7 cellular contexts compared by ENCODE assay signal in the genomic region with DNA sequence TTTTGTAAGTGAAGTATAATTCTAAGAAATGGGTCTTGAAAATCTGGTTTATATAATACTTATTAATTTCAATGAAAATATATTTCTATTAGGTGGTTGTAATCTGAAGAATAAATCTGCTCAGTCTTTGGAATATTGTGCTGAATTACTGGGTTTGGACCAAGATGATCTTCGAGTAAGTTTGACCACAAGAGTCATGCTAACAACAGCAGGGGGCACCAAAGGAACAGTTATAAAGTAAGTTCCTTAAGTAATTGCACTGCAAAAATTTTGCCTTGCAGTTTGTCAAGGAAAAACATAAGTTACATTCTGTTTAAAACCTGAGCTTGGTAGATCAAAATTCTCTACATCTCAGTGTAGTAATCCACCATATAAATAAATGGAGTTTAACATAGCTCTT.
DNase-seq lines count a peak whose midpoint lies in the region; ATAC-seq, FAIRE-seq and TF ChIP-seq lines count a peak whose summit lies in the region.

No MANE protein-coding gene starts in this region.

- peak; percentile 76 for FAIRE-seq in GM18507 (lab: Jason Lieb, UNC)

- peak; percentile 25 for DNase-seq in COLO829 (ENCODE audit: low spot score)
- no peak for DNase-seq in GM18507 (ENCODE audit: extremely low spot score, insufficient read length, low read depth)
- peak; percentile 64 for DNase-seq in NCI-H69 (lab: John Stamatoyannopoulos, UW)
- DNase-seq in cardiac fibroblast (ENCODE audit: low read depth in 2 of 2), result peak; percentile 83 to 85
- peak; percentile 77 for DNase-seq in midbrain (lab: John Stamatoyannopoulos, UW)
- no peak for DNase-seq in NCI-H128 (lab: John Stamatoyannopoulos, UW; ENCODE audit: unreplicated experiment)

- no peak for ATAC-seq in GM19467 (IDR thresholded peaks at IDR 0.05; ENCODE audit: unreplicated experiment)

- TF ChIP-seq CTCF in cardiac fibroblast (IDR thresholded peaks at IDR 0.05; ENCODE audit: low read depth, low read length), result peak; percentile 61

- no peak overlapping the region for H3K4me3 ChIP-seq in cardiac fibroblast (replicated peaks in 1 of 2; ENCODE audit: low read depth in 2 of 2, low read length in 2 of 2)

Comparison
In these comparisons a context has a peak if more than half of its experiments do, and no peak if none do; other contexts are left out.
1. DNase-seq: peak in COLO829 (single experiment), NCI-H69 (single experiment), cardiac fibroblast (2 of 2) and midbrain (single experiment); none in GM18507 (single experiment) and NCI-H128 (single experiment).